8 cellular contexts compared by ENCODE assay signal in genomic region chr22:39243443-39244072, GRCh38. TPM values are rescaled to one million over a fixed set of nuclear protein-coding genes. Genes with fewer than 3 reads are reported as not detected.
DNase-seq lines count a peak whose midpoint lies in the region; FAIRE-seq and TF ChIP-seq lines count a peak whose summit lies in the region.

No MANE protein-coding gene starts in this region.

- H3K27ac ChIP-seq in SK-N-SH (ENCODE audit: low read depth in 2 of 2, low read length in 1 of 2), result no peak overlapping the region
- H3K27ac ChIP-seq in esophagus muscularis mucosa (replicated peaks in 1 of 4), result peak overlapping the region; percentile 70 to 80 (median 76)
- no peak overlapping the region for H3K27ac ChIP-seq in ovary

- TF ChIP-seq CTCF in SK-N-SH (IDR thresholded peaks at IDR 0.05) (no peak), esophagus muscularis mucosa (IDR thresholded peaks at IDR 0.05) (no peak), ovary (IDR thresholded peaks at IDR 0.05) (no peak)

- CTCF ChIA-PET in SK-N-SH (lab: Yijun Ruan, JAX), result interaction anchor here (0.7 kb wide), 1 partner anchor 117 kb away, joined by 3 read pairs; no protein-coding TSS in a partner anchor

- H3K9me2 ChIP-seq in SK-N-SH, result no peaks in the 10 kb centered on the region

- H3K9ac ChIP-seq in SK-N-SH, result no peak overlapping the region

- no CpG with 5 or more reads among the region's 55 CpGs for WGBS in SK-N-SH (ENCODE audit: low lambda C conversion rate)
- WGBS in esophagus muscularis mucosa, result under 1% methylated on average over 19 of the region's 55 CpGs
- WGBS in ovary, 3 donors, result 0 to 1% (median 1%) methylated on average over 34 to 55 of the region's 55 CpGs

- no peak overlapping the region for H2AFZ ChIP-seq in SK-N-SH (ENCODE audit: low read depth)

- FAIRE-seq in HTR-8/SVneo (lab: Jason Lieb, UNC), result no peak

- no peaks in the 10 kb centered on the region for H3K9me3 ChIP-seq in SK-N-SH
- H3K9me3 ChIP-seq in esophagus muscularis mucosa, result no peaks in the 10 kb centered on the region
- no peaks in the 10 kb centered on the region for H3K9me3 ChIP-seq in ovary

- H3K36me3 ChIP-seq in SK-N-SH (replicated peaks in 1 of 2; ENCODE audit: control insufficient read depth in 1 of 2, insufficient read depth in 2 of 2, low read length in 1 of 2), result no peaks in the 10 kb centered on the region
- H3K36me3 ChIP-seq in esophagus muscularis mucosa, result peaks cover 0 to 13% (median 0%) of the 10 kb centered on the region in 4 donors
- H3K36me3 ChIP-seq in ovary, result no peaks in the 10 kb centered on the region

- peak overlapping the region; percentile 28; the same call in 1 of the 2 replicates for H3K4me2 ChIP-seq in SK-N-SH

- TF ChIP-seq RAD21 in SK-N-SH (IDR thresholded peaks at IDR 0.05; ENCODE audit: low read length), result no peak

- TF ChIP-seq POLR2A in esophagus muscularis mucosa (IDR thresholded peaks at IDR 0.05; ENCODE audit: low read depth) (no peak), ovary (IDR thresholded peaks at IDR 0.05) (no peak)

- no peaks in the 10 kb centered on the region for H4K20me1 ChIP-seq in SK-N-SH (ENCODE audit: insufficient read depth)

- TF ChIP-seq EP300 in SK-N-SH (IDR thresholded peaks at IDR 0.05; ENCODE audit: borderline replicate concordance in 1 of 2, low read depth in 1 of 2, low read length in 1 of 2) (no peak), esophagus muscularis mucosa (IDR thresholded peaks at IDR 0.05) (no peak), ovary (IDR thresholded peaks at IDR 0.05) (no peak)

- H3F3A ChIP-seq in SK-N-SH (replicated peaks; ENCODE audit: insufficient read depth), result no peaks in the 10 kb centered on the region

- H3K27me3 ChIP-seq in SK-N-SH (ENCODE audit: insufficient read depth), result peaks cover 12% of the 10 kb centered on the region; the same call in 1 of the 2 replicates
- peaks cover 9 to 77% (median 23%) of the 10 kb centered on the region in 4 donors for H3K27me3 ChIP-seq in esophagus muscularis mucosa
- H3K27me3 ChIP-seq in ovary, result no peaks in the 10 kb centered on the region

- no peaks in the 10 kb centered on the region; a peak in 1 of 4 replicates for H3K4me1 ChIP-seq in SK-N-SH (ENCODE audit: control insufficient read depth in 1 of 2, insufficient read depth in 2 of 2, low read depth in 1 of 2, low read length in 1 of 2)
- H3K4me1 ChIP-seq in esophagus muscularis mucosa, result peaks cover 44 to 72% (median 69%) of the 10 kb centered on the region in 4 donors
- peaks cover 5% of the 10 kb centered on the region for H3K4me1 ChIP-seq in ovary (ENCODE audit: insufficient read depth)

- H3K4me3 ChIP-seq in SK-N-SH (ENCODE audit: low read depth in 2 of 2, low read length in 1 of 2) (no peak overlapping the region), esophagus muscularis mucosa (peak overlapping the region; percentile 60 to 65 (median 61)), ovary (peak overlapping the region; percentile 45)

- intact Hi-C loops in esophagus muscularis mucosa (cut with DNase I) (no loop called here), ovary (cut with DNase I) (no loop called here)

- no peaks in the 10 kb centered on the region for H3K79me2 ChIP-seq in SK-N-SH (ENCODE audit: insufficient read depth)

- POLR2A ChIA-PET in SK-N-SH (lab: Yijun Ruan, JAX), result no interaction called here

- DNase-seq in DMS53 treated with DMSO at 0.1 percent for 48 hours (lab: John Stamatoyannopoulos, UW; ENCODE audit: unreplicated experiment) (peak; percentile 40), SK-N-SH (no peak), esophagus muscularis mucosa (ENCODE audit: extremely low spot score) (no peak), ovary (no peak), EL (no peak), cerebellar cortex (ENCODE audit: low spot score) (no peak), HTR-8/SVneo (ENCODE audit: insufficient read length, low spot score) (no peak), GOT3 (lab: John Stamatoyannopoulos, UW) (no peak)

TF ChIP-seq in SK-N-SH, 30 proteins besides CTCF, POLR2A, EP300 and RAD21:
- TF ChIP-seq CHD2 (IDR thresholded peaks at IDR 0.05; ENCODE audit: low read length, partially characterized antibody) (no peak), EZH2phosphoT487 (IDR thresholded peaks at IDR 0.05; ENCODE audit: borderline replicate concordance, low read depth) (no peak), RCOR1 (IDR thresholded peaks at IDR 0.05; ENCODE audit: low read length) (no peak), TAF1 (IDR thresholded peaks at IDR 0.05; ENCODE audit: borderline replicate concordance, low read depth, low read length) (no peak), GABPA (IDR thresholded peaks at IDR 0.05; ENCODE audit: low read depth) (no peak), NRF1 (IDR thresholded peaks at IDR 0.05; ENCODE audit: low read depth, low read length) (no peak), MEF2A (IDR thresholded peaks at IDR 0.05; ENCODE audit: borderline replicate concordance, low read depth) (no peak), IRF3 (IDR thresholded peaks at IDR 0.05; ENCODE audit: low read depth, low read length) (no peak), MXI1 (IDR thresholded peaks at IDR 0.05; ENCODE audit: low read depth, low read length) (no peak), SMC3 (IDR thresholded peaks at IDR 0.05; ENCODE audit: low read depth, low read length) (no peak), SIN3A (IDR thresholded peaks at IDR 0.05; ENCODE audit: borderline replicate concordance, low read depth, low read length) (no peak), USF1 (IDR thresholded peaks at IDR 0.05; ENCODE audit: borderline replicate concordance, low read depth) (no peak), GATA2 (CRISPR knock-in tag; IDR thresholded peaks at IDR 0.05) (no peak), POLR2AphosphoS5 (IDR thresholded peaks at IDR 0.05; ENCODE audit: low read depth, low read length) (no peak), FOSL2 (IDR thresholded peaks at IDR 0.05; ENCODE audit: borderline replicate concordance, low read depth) (no peak), TEAD4 (IDR thresholded peaks at IDR 0.05; ENCODE audit: borderline replicate concordance, insufficient read depth) (no peak), FOXJ3 (CRISPR knock-in tag; IDR thresholded peaks at IDR 0.05) (no peak), TCF12 (IDR thresholded peaks at IDR 0.05) (no peak), RXRA (IDR thresholded peaks at IDR 0.05; ENCODE audit: borderline replicate concordance, low read depth) (no peak)

RNA-seq across cellular contexts. Expression of gene PDGFB, which starts 1.2 kb away (rescaled TPM):
- polyA plus RNA-seq in SK-N-SH (2012; rRNA removed) (0.19 and 0.44 TPM in 2 replicates), ovary (1 to 10 TPM; 5.0 to 7.9 TPM)
- polyA plus RNA-seq in SK-N-SH (2012; cell fraction: cytosol; rRNA removed), result 0.06 and 0.16 TPM in 2 replicates
- 0.11 and 0.16 TPM in 2 replicates for polyA plus RNA-seq in SK-N-SH (2012; cell fraction: nucleus; rRNA removed)
- total RNA-seq in esophagus muscularis mucosa (10 to 100 TPM; 12.3 to 25.4 (median 18.8) TPM), ovary (10 to 100 TPM in 1 of 7 donors, 1 to 10 TPM in 6; 3.9 to 10.7 (median 5.5) TPM)

Comparison
In these comparisons a context has a peak if more than half of its experiments do, and no peak if none do; other contexts are left out.
1. H3K27ac ChIP-seq: peak in esophagus muscularis mucosa (4 of 4); none in SK-N-SH (0 of 2) and ovary (0 of 2).
2. H3K4me3 ChIP-seq: peak in esophagus muscularis mucosa (4 of 4) and ovary (single experiment); none in SK-N-SH (0 of 2).